2 cellular contexts compared by ENCODE assay signal in genomic region chr6:141267420-141267819, GRCh38.
TF ChIP-seq lines count a peak whose summit lies in the region.

No MANE protein-coding gene starts in this region.

TF ChIP-seq in HepG2, 621 proteins besides CTCF, POLR2A, EP300 and RAD21:
- TF ChIP-seq SPEN (CRISPR knock-in tag; IDR thresholded peaks at IDR 0.05; ENCODE audit: low read depth), result no peak
- TF ChIP-seq HNRNPK (IDR thresholded peaks at IDR 0.05; ENCODE audit: low read depth, low read length, poor library complexity, severe bottlenecking), result no peak
- no peak for TF ChIP-seq KLF12 (CRISPR knock-in tag; IDR thresholded peaks at IDR 0.05; ENCODE audit: borderline replicate concordance)
- TF ChIP-seq MATR3 (CRISPR knock-in tag; IDR thresholded peaks at IDR 0.05), result no peak
- TF ChIP-seq EZH2 (conservative IDR thresholded peaks at IDR 0.05; ENCODE audit: low read depth, low read length), result no peak
- no peak for TF ChIP-seq IKZF4 (CRISPR knock-in tag; IDR thresholded peaks at IDR 0.05; ENCODE audit: borderline replicate concordance, low read depth, not compliant biosample characterization)
- TF ChIP-seq, protein P1, sequence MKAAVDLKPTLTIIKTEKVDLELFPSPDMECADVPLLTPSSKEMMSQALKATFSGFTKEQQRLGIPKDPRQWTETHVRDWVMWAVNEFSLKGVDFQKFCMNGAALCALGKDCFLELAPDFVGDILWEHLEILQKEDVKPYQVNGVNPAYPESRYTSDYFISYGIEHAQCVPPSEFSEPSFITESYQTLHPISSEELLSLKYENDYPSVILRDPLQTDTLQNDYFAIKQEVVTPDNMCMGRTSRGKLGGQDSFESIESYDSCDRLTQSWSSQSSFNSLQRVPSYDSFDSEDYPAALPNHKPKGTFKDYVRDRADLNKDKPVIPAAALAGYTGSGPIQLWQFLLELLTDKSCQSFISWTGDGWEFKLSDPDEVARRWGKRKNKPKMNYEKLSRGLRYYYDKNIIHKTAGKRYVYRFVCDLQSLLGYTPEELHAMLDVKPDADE (CRISPR knock-in tag; IDR thresholded peaks at IDR 0.05), result no peak
- no peak for TF ChIP-seq PBX3 (CRISPR knock-in tag; IDR thresholded peaks at IDR 0.05; ENCODE audit: borderline replicate concordance)
- TF ChIP-seq HIC2 (CRISPR knock-in tag; IDR thresholded peaks at IDR 0.05; ENCODE audit: low read depth), result no peak
- no peak for TF ChIP-seq GZF1 (CRISPR knock-in tag; IDR thresholded peaks at IDR 0.05)
- TF ChIP-seq THYN1 (CRISPR knock-in tag; IDR thresholded peaks at IDR 0.05; ENCODE audit: borderline replicate concordance, low read depth), result no peak
- no peak for TF ChIP-seq TP53 (CRISPR knock-in tag; conservative IDR thresholded peaks at IDR 0.05)
- TF ChIP-seq NR2F1 (CRISPR knock-in tag; IDR thresholded peaks at IDR 0.05), result no peak
- TF ChIP-seq MAFK (conservative IDR thresholded peaks at IDR 0.05 in 1 of 2, IDR thresholded peaks at IDR 0.05 in 1 of 2; ENCODE audit: low read length in 2 of 2), result no peak
- no peak for TF ChIP-seq MIER3 (CRISPR knock-in tag; IDR thresholded peaks at IDR 0.05; ENCODE audit: borderline replicate concordance)

TF ChIP-seq in H1, 55 proteins besides CTCF, POLR2A, EP300 and RAD21:
- TF ChIP-seq, protein P2, sequence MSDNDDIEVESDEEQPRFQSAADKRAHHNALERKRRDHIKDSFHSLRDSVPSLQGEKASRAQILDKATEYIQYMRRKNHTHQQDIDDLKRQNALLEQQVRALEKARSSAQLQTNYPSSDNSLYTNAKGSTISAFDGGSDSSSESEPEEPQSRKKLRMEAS (IDR thresholded peaks at IDR 0.05), result no peak
- TF ChIP-seq TBP (IDR thresholded peaks at IDR 0.05; ENCODE audit: low read depth, low read length) (no peak), JUN (IDR thresholded peaks at IDR 0.05; ENCODE audit: low read depth, low read length) (no peak), SP4 (IDR thresholded peaks at IDR 0.05; ENCODE audit: low read length) (no peak), TEAD4 (IDR thresholded peaks at IDR 0.05; ENCODE audit: low read depth, low read length) (no peak), GTF2F1 (IDR thresholded peaks at IDR 0.05; ENCODE audit: borderline replicate concordance, low read depth, low read length) (no peak), HDAC6 (IDR thresholded peaks at IDR 0.05; ENCODE audit: low read depth, low read length) (no peak), ASH2L (IDR thresholded peaks at IDR 0.05; ENCODE audit: low read length) (no peak), BACH1 (IDR thresholded peaks at IDR 0.05; ENCODE audit: low read length) (no peak), CTBP2 (IDR thresholded peaks at IDR 0.05; ENCODE audit: borderline replicate concordance, insufficient read depth, insufficient read length, low read length) (no peak), SUZ12 (IDR thresholded peaks at IDR 0.05; ENCODE audit: low read length) (no peak), EZH2 (IDR thresholded peaks at IDR 0.05; ENCODE audit: low read depth, low read length, severe bottlenecking) (no peak)
